Comparison of ENCODE assay signal across 18 cellular contexts in genomic region chr6:26604026-26604425, GRCh38. TPM values are rescaled to one million over a fixed set of nuclear protein-coding genes. Genes with fewer than 3 reads are reported as not detected.
DNase-seq lines count a peak whose midpoint lies in the region; ATAC-seq and TF ChIP-seq lines count a peak whose summit lies in the region.
"Had no signal": no experiment of that assay in that cellular context is flagged by ENCODE, and none has a peak within 500 bp of the region (broad histone marks: within the 10 kb centered on the region; RNA-seq: fewer than 3 reads in every experiment).

No MANE protein-coding gene starts in this region.

- H3K4me2 ChIP-seq in osteoblast (ENCODE audit: insufficient read depth, low read length) = no peak overlapping the region
- H3K4me2 ChIP-seq: SK-N-SH had no signal

- H3K27me3 ChIP-seq in osteoblast (ENCODE audit: insufficient read depth, low read length) = no peaks in the 10 kb centered on the region
- H3K27me3 ChIP-seq: BE2C had no signal

- no peaks in the 10 kb centered on the region for H3K9me3 Mint-ChIP-seq in activated CD8-positive, alpha-beta T cell treated with anti-CD3 and anti-CD28 coated beads for 36 hours
- no peaks in the 10 kb centered on the region for H3K9me3 Mint-ChIP-seq in activated CD8-positive, alpha-beta T cell treated with anti-CD3 and anti-CD28 coated beads, Interleukin-2, amount 10 ng/mL, durations not matched to agents 7 days and 5 days (ENCODE audit: insufficient read depth)
- no peaks in the 10 kb centered on the region for H3K9me3 Mint-ChIP-seq in dendritic cell treated with granulocyte-macrophage colony-stimulating factor and Interleukin-4, amounts not matched to agents 40 ng/mL and 50 ng/mL, for 4 days
- no peaks in the 10 kb centered on the region for H3K9me3 Mint-ChIP-seq in stimulated activated naive CD8-positive, alpha-beta T cell treated with anti-CD3 and anti-CD28 coated beads, Interleukin-15, Interleukin-2, amounts not matched to agents 100 ng/mL and 50 ng/mL, for 24 hours

- H4K20me1 ChIP-seq in osteoblast (ENCODE audit: insufficient read depth, low read length) = no peaks in the 10 kb centered on the region

- intact Hi-C loops in activated CD8-positive, alpha-beta T cell treated with anti-CD3 and anti-CD28 coated beads for 36 hours (cut with micrococcal nuclease) = no loop called here
- intact Hi-C loops in dendritic cell treated with granulocyte-macrophage colony-stimulating factor and Interleukin-4, amounts not matched to agents 40 ng/mL and 50 ng/mL, for 4 days (cut with micrococcal nuclease) = loop anchor here (10.0 kb wide), 1 partner anchor 541 kb away; a partner anchor contains a TSS

- peaks cover 10% of the 10 kb centered on the region for H3K36me3 Mint-ChIP-seq in activated CD8-positive, alpha-beta T cell treated with anti-CD3 and anti-CD28 coated beads for 36 hours (ENCODE audit: low read depth)
- peaks cover 14% of the 10 kb centered on the region for H3K36me3 Mint-ChIP-seq in activated CD8-positive, alpha-beta T cell treated with anti-CD3 and anti-CD28 coated beads, Interleukin-2, amount 10 ng/mL, durations not matched to agents 7 days and 5 days (ENCODE audit: low read depth)
- H3K36me3 Mint-ChIP-seq in T-helper 17 cell (ENCODE audit: low read depth) = no peaks in the 10 kb centered on the region
- peaks cover 21% of the 10 kb centered on the region for H3K36me3 Mint-ChIP-seq in dendritic cell treated with granulocyte-macrophage colony-stimulating factor and Interleukin-4, amounts not matched to agents 40 ng/mL and 50 ng/mL, for 4 days (ENCODE audit: low read depth)
- H3K36me3 Mint-ChIP-seq in stimulated activated naive CD8-positive, alpha-beta T cell treated with anti-CD3 and anti-CD28 coated beads, Interleukin-15, Interleukin-2, amounts not matched to agents 100 ng/mL and 50 ng/mL, for 24 hours (ENCODE audit: low read depth) = peaks cover 14% of the 10 kb centered on the region

- peaks cover 54% of the 10 kb centered on the region for H3K4me1 Mint-ChIP-seq in activated CD8-positive, alpha-beta T cell treated with anti-CD3 and anti-CD28 coated beads for 36 hours (ENCODE audit: low read depth)
- peaks cover 21% of the 10 kb centered on the region for H3K4me1 Mint-ChIP-seq in activated CD8-positive, alpha-beta T cell treated with anti-CD3 and anti-CD28 coated beads, Interleukin-2, amount 10 ng/mL, durations not matched to agents 7 days and 5 days (ENCODE audit: low read depth)
- peaks cover 9% of the 10 kb centered on the region for H3K4me1 Mint-ChIP-seq in T-helper 17 cell
- H3K4me1 Mint-ChIP-seq in dendritic cell treated with granulocyte-macrophage colony-stimulating factor and Interleukin-4, amounts not matched to agents 40 ng/mL and 50 ng/mL, for 4 days (ENCODE audit: low read depth) = peaks cover 30% of the 10 kb centered on the region
- peaks cover 68% of the 10 kb centered on the region for H3K4me1 Mint-ChIP-seq in stimulated activated naive CD8-positive, alpha-beta T cell treated with anti-CD3 and anti-CD28 coated beads, Interleukin-15, Interleukin-2, amounts not matched to agents 100 ng/mL and 50 ng/mL, for 24 hours (ENCODE audit: low read depth)

- H2AFZ ChIP-seq in osteoblast (ENCODE audit: low read length) = no peak overlapping the region

- no peak for TF ChIP-seq CTCF in activated CD8-positive, alpha-beta T cell treated with anti-CD3 and anti-CD28 coated beads for 36 hours (IDR thresholded peaks at IDR 0.05)
- TF ChIP-seq CTCF in osteoblast (IDR thresholded peaks at IDR 0.05; ENCODE audit: extremely low read depth, low read depth, low read length) = no peak

- no peaks in the 10 kb centered on the region for H3K27me3 Mint-ChIP-seq in activated CD8-positive, alpha-beta T cell treated with anti-CD3 and anti-CD28 coated beads for 36 hours
- H3K27me3 Mint-ChIP-seq in activated CD8-positive, alpha-beta T cell treated with anti-CD3 and anti-CD28 coated beads, Interleukin-2, amount 10 ng/mL, durations not matched to agents 7 days and 5 days (ENCODE audit: low read depth) = no peaks in the 10 kb centered on the region
- H3K27me3 Mint-ChIP-seq in T-helper 17 cell = no peaks in the 10 kb centered on the region
- peaks cover 4% of the 10 kb centered on the region for H3K27me3 Mint-ChIP-seq in dendritic cell treated with granulocyte-macrophage colony-stimulating factor and Interleukin-4, amounts not matched to agents 40 ng/mL and 50 ng/mL, for 4 days
- no peaks in the 10 kb centered on the region for H3K27me3 Mint-ChIP-seq in stimulated activated naive CD8-positive, alpha-beta T cell treated with anti-CD3 and anti-CD28 coated beads, Interleukin-15, Interleukin-2, amounts not matched to agents 100 ng/mL and 50 ng/mL, for 24 hours

- H3K36me3 ChIP-seq in osteoblast (ENCODE audit: insufficient read depth, low read length) = peaks cover 8% of the 10 kb centered on the region

- peak overlapping the region; percentile 77 for H3K27ac Mint-ChIP-seq in activated CD8-positive, alpha-beta T cell treated with anti-CD3 and anti-CD28 coated beads for 36 hours
- no peak overlapping the region for H3K27ac Mint-ChIP-seq in activated CD8-positive, alpha-beta T cell treated with anti-CD3 and anti-CD28 coated beads, Interleukin-2, amount 10 ng/mL, durations not matched to agents 7 days and 5 days
- H3K27ac Mint-ChIP-seq in T-helper 17 cell = peak overlapping the region; percentile 56
- H3K27ac Mint-ChIP-seq in dendritic cell treated with granulocyte-macrophage colony-stimulating factor and Interleukin-4, amounts not matched to agents 40 ng/mL and 50 ng/mL, for 4 days = peak overlapping the region; percentile 17
- peak overlapping the region; percentile 91 for H3K27ac Mint-ChIP-seq in stimulated activated naive CD8-positive, alpha-beta T cell treated with anti-CD3 and anti-CD28 coated beads, Interleukin-15, Interleukin-2, amounts not matched to agents 100 ng/mL and 50 ng/mL, for 24 hours

- peak; percentile 47 for DNase-seq in activated CD8-positive, alpha-beta T cell treated with anti-CD3 and anti-CD28 coated beads for 36 hours
- DNase-seq in activated CD8-positive, alpha-beta T cell treated with anti-CD3 and anti-CD28 coated beads, Interleukin-2, amount 10 ng/mL, durations not matched to agents 7 days and 5 days = no peak
- DNase-seq in T-helper 17 cell = no peak
- no peak for DNase-seq in osteoblast (ENCODE audit: insufficient read length, low spot score, missing footprints)
- DNase-seq: BE2C, DMS79 treated with DMSO at 0.1 percent for 48 hours, NCI-H1105, NCI-H1694, NCI-H524, NCI-H82, RPMI8226, SHP77 treated with DMSO at 0.1 percent for 48 hours, SK-N-SH had no signal

- POLR2A ChIA-PET in activated CD8-positive, alpha-beta T cell treated with anti-CD3 and anti-CD28 coated beads for 36 hours (lab: Charles Lee) = no interaction called here
- POLR2A ChIA-PET in activated CD8-positive, alpha-beta T cell treated with anti-CD3 and anti-CD28 coated beads, Interleukin-2, amount 10 ng/mL, durations not matched to agents 7 days and 5 days (lab: Charles Lee) = no interaction called here

- no peaks in the 10 kb centered on the region for H3K79me2 ChIP-seq in osteoblast (ENCODE audit: insufficient read depth, low read length)

- ATAC-seq in activated CD8-positive, alpha-beta T cell treated with anti-CD3 and anti-CD28 coated beads for 36 hours = peak; percentile 24
- ATAC-seq in activated CD8-positive, alpha-beta T cell treated with anti-CD3 and anti-CD28 coated beads, Interleukin-2, amount 10 ng/mL, durations not matched to agents 7 days and 5 days = no peak
- ATAC-seq in T-helper 17 cell = no peak
- ATAC-seq in GM19467 (IDR thresholded peaks at IDR 0.05; ENCODE audit: unreplicated experiment) = no peak
- ATAC-seq in GM21390 (IDR thresholded peaks at IDR 0.05; ENCODE audit: unreplicated experiment) = no peak

- H3K27ac ChIP-seq in osteoblast (ENCODE audit: low read depth, low read length) = no peak overlapping the region

- H3K9me3 ChIP-seq in T-helper 17 cell (ENCODE audit: control insufficient read depth, low read length, poor library complexity, severe bottlenecking) = no peaks in the 10 kb centered on the region
- H3K9me3 ChIP-seq in osteoblast (ENCODE audit: low read depth, low read length) = no peaks in the 10 kb centered on the region
- H3K9me3 ChIP-seq: BE2C, HAP-1, SK-N-SH had no signal

- no peak overlapping the region for H3K4me3 ChIP-seq in osteoblast (ENCODE audit: insufficient read depth, low read length)
- H3K4me3 ChIP-seq: HAP-1 had no signal

- CTCF ChIA-PET in activated CD8-positive, alpha-beta T cell treated with anti-CD3 and anti-CD28 coated beads for 36 hours (lab: Charles Lee) = no interaction called here
- CTCF ChIA-PET in activated CD8-positive, alpha-beta T cell treated with anti-CD3 and anti-CD28 coated beads, Interleukin-2, amount 10 ng/mL, durations not matched to agents 7 days and 5 days (lab: Charles Lee) = no interaction called here

- no peak overlapping the region for H3K4me3 Mint-ChIP-seq in activated CD8-positive, alpha-beta T cell treated with anti-CD3 and anti-CD28 coated beads for 36 hours
- no peak overlapping the region for H3K4me3 Mint-ChIP-seq in activated CD8-positive, alpha-beta T cell treated with anti-CD3 and anti-CD28 coated beads, Interleukin-2, amount 10 ng/mL, durations not matched to agents 7 days and 5 days
- H3K4me3 Mint-ChIP-seq in T-helper 17 cell = no peak overlapping the region
- H3K4me3 Mint-ChIP-seq in dendritic cell treated with granulocyte-macrophage colony-stimulating factor and Interleukin-4, amounts not matched to agents 40 ng/mL and 50 ng/mL, for 4 days = no peak overlapping the region
- H3K4me3 Mint-ChIP-seq in stimulated activated naive CD8-positive, alpha-beta T cell treated with anti-CD3 and anti-CD28 coated beads, Interleukin-15, Interleukin-2, amounts not matched to agents 100 ng/mL and 50 ng/mL, for 24 hours = peak overlapping the region; percentile 45

- peaks cover 5% of the 10 kb centered on the region for H3K4me1 ChIP-seq in osteoblast (ENCODE audit: insufficient read depth, low read length)
- H3K4me1 ChIP-seq: BE2C, HAP-1 had no signal

RNA-seq across cellular contexts. Expression of gene ABT1, which starts 7.3 kb away (rescaled TPM):
- total RNA-seq in activated CD8-positive, alpha-beta T cell treated with anti-CD3 and anti-CD28 coated beads for 36 hours = 10 to 100 TPM; 27.7 to 27.9 TPM
- total RNA-seq in activated CD8-positive, alpha-beta T cell treated with anti-CD3 and anti-CD28 coated beads, Interleukin-2, amount 10 ng/mL, durations not matched to agents 7 days and 5 days = 10 to 100 TPM; 25.0 to 25.3 TPM
- 10 to 100 TPM; 25.0 to 28.4 TPM for total RNA-seq in T-helper 17 cell
- 11.2 and 11.6 TPM in 2 replicates for total RNA-seq in osteoblast

RNA-seq across cellular contexts. Expression of gene ZNF322, which starts 55.5 kb away (rescaled TPM):
- total RNA-seq in activated CD8-positive, alpha-beta T cell treated with anti-CD3 and anti-CD28 coated beads for 36 hours = 1 to 10 TPM; 7.7 to 9.3 TPM
- 1 to 10 TPM; 9.1 to 9.5 TPM for total RNA-seq in activated CD8-positive, alpha-beta T cell treated with anti-CD3 and anti-CD28 coated beads, Interleukin-2, amount 10 ng/mL, durations not matched to agents 7 days and 5 days
- total RNA-seq in T-helper 17 cell (1 to 10 TPM; 3.1 to 4.4 TPM), osteoblast (21.7 and 22.7 TPM in 2 replicates)
